29 cellular contexts compared by ENCODE assay signal in the genomic region with DNA sequence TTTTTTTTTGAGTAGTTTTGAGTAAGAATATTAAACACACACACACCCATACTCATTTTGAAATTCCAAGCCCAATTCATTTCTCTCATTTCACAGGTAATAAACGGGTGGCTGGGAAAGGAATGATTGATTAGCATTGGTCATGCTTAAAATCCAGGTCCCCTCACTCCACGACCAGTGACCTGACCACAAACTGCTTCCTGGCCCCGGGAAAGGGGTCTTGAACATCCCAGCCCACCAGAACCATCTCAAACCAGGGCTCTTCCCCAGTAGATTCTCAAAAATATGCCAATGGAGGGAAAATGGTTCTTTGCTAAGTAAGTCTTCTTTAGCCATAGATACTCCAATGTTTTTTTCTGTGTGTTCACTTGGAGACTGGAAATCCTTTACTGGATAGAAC.
"Had no signal": no experiment of that assay in that cellular context is flagged by ENCODE, and none has a peak within 500 bp of the region (broad histone marks: within the 10 kb centered on the region; RNA-seq: fewer than 3 reads in every experiment).

No MANE protein-coding gene starts in this region.

- H3K4me1 ChIP-seq: neural progenitor cell, prostate gland had no signal

- H3K9ac ChIP-seq: neural progenitor cell had no signal

- H3K4me1 Mint-ChIP-seq: immature natural killer cell, naive B cell had no signal

- H3K4me3 ChIP-seq: dorsolateral prefrontal cortex, esophagus squamous epithelium, lower lobe of right lung, mucosa of descending colon, neural progenitor cell, prostate gland, right atrium auricular region, smooth muscle cell, stomach, thyroid gland had no signal

- H3K36me3 ChIP-seq: esophagus squamous epithelium, lower lobe of right lung, neural progenitor cell, prostate gland, right atrium auricular region, stomach, thyroid gland had no signal

- H3K4me2 ChIP-seq: neural progenitor cell, smooth muscle cell had no signal

- H3K27me3 Mint-ChIP-seq: naive B cell; natural killer cell treated with Interleukin-12 subunit alpha and Interleukin-12 subunit beta and Interleukin-15 and Interleukin-18, amount 100 ng/mL, for 72 hours; type B pancreatic cell had no signal

- H3K27ac Mint-ChIP-seq: immature natural killer cell; memory B cell; mesothelial cell of epicardium; naive B cell; natural killer cell treated with Interleukin-12 subunit alpha and Interleukin-12 subunit beta and Interleukin-15 and Interleukin-18, amount 100 ng/mL, for 72 hours; neural progenitor cell; stimulated activated effector memory CD8-positive, alpha-beta T cell treated with anti-CD3 and anti-CD28 coated beads, Interleukin-12 subunit alpha, Interleukin-12 subunit beta, amount 100 ng/mL, for 72 hours; type B pancreatic cell had no signal

- H2AFZ ChIP-seq: neural progenitor cell had no signal

- H3K27me3 ChIP-seq: dorsolateral prefrontal cortex, esophagus squamous epithelium, neural progenitor cell, right atrium auricular region, stomach, thyroid gland had no signal

- ATAC-seq: left ventricle myocardium superior; lower lobe of right lung; mucosa of descending colon; natural killer cell treated with Interleukin-12 subunit alpha and Interleukin-12 subunit beta and Interleukin-15 and Interleukin-18, amount 100 ng/mL, for 72 hours; sciatic nerve; stimulated activated effector memory CD8-positive, alpha-beta T cell treated with anti-CD3 and anti-CD28 coated beads, Interleukin-12 subunit alpha, Interleukin-12 subunit beta, amount 100 ng/mL, for 72 hours had no signal

- FAIRE-seq: endothelial cell of umbilical vein, keratinocyte, urothelium cell line had no signal

- H3K36me3 Mint-ChIP-seq: memory B cell; mesothelial cell of epicardium; naive B cell; natural killer cell treated with Interleukin-12 subunit alpha and Interleukin-12 subunit beta and Interleukin-15 and Interleukin-18, amount 100 ng/mL, for 72 hours; neural progenitor cell; stimulated activated effector memory CD8-positive, alpha-beta T cell treated with anti-CD3 and anti-CD28 coated beads, Interleukin-12 subunit alpha, Interleukin-12 subunit beta, amount 100 ng/mL, for 72 hours; type B pancreatic cell had no signal

- H3K27ac ChIP-seq: dorsolateral prefrontal cortex, lower lobe of right lung, neural progenitor cell, prostate gland, right atrium auricular region, stomach, thyroid gland had no signal

- DNase-seq: cerebellar nuclear complex; dorsolateral prefrontal cortex; effector CD8-positive, alpha-beta T cell; esophagus squamous epithelium; foreskin melanocyte; hypothalamus; immature natural killer cell; left ventricle myocardium superior; lower lobe of right lung; mucosa of descending colon; naive B cell; stimulated activated CD4-positive, alpha-beta T cell treated with anti-CD3 and anti-CD28 coated beads, Interleukin-2, amount 100 ng/mL, for 24 hours; stimulated activated CD4-positive, alpha-beta T cell treated with anti-CD3 and anti-CD28 coated beads, Interleukin-4, amount 100 ng/mL, for 24 hours; stimulated activated naive CD4-positive, alpha-beta T cell treated with Interleukin-2 at 50 U/mL for 16 hours; stomach; thyroid gland had no signal

- H3K9me3 ChIP-seq: esophagus squamous epithelium, lower lobe of right lung, mucosa of descending colon, prostate gland, right atrium auricular region, stomach, thyroid gland had no signal

- H3K9me3 Mint-ChIP-seq: immature natural killer cell; memory B cell; naive B cell; natural killer cell treated with Interleukin-12 subunit alpha and Interleukin-12 subunit beta and Interleukin-15 and Interleukin-18, amount 100 ng/mL, for 72 hours; stimulated activated effector memory CD8-positive, alpha-beta T cell treated with anti-CD3 and anti-CD28 coated beads, Interleukin-12 subunit alpha, Interleukin-12 subunit beta, amount 100 ng/mL, for 72 hours had no signal

- H3K4me3 Mint-ChIP-seq: immature natural killer cell; memory B cell; mesothelial cell of epicardium; naive B cell; natural killer cell treated with Interleukin-12 subunit alpha and Interleukin-12 subunit beta and Interleukin-15 and Interleukin-18, amount 100 ng/mL, for 72 hours; neural progenitor cell; stimulated activated effector memory CD8-positive, alpha-beta T cell treated with anti-CD3 and anti-CD28 coated beads, Interleukin-12 subunit alpha, Interleukin-12 subunit beta, amount 100 ng/mL, for 72 hours; type B pancreatic cell had no signal
